In the genomic region with DNA sequence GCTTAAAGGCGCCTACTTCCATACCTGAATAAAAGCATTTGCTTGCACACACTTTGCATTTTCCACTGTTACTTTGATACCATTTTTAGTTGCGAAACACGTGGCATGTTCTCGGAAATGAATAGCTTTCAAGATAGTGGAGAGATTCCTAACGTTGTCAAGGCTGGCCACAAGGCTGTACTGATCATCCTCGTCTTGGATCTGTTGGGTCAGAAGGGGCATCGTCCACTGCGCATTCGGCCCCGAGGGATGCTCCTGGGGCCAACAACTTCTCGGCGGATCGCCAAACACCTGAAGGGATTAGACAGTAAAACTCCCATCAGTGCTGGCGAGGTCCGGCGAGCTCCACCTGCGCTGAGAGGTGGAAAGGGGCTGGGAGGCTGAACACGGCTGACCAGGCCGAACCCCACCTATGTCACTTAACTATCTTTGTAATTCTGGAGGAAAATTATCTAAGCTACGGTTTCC, we compare ENCODE assay signal across 8 cellular contexts. TPM values are rescaled to one million over a fixed set of nuclear protein-coding genes. Genes with fewer than 3 reads are reported as not detected.
DNase-seq lines count a peak whose midpoint lies in the region; ATAC-seq and TF ChIP-seq lines count a peak whose summit lies in the region.

No MANE protein-coding gene starts in this region.

- no peaks in the 10 kb centered on the region for H3K27me3 Mint-ChIP-seq in activated naive CD4-positive, alpha-beta T cell treated with anti-CD3 and anti-CD28 coated beads, Interleukin-2, amount 10 ng/mL, durations not matched to agents 7 days and 5 days

- no peak for TF ChIP-seq POLR2A in thyroid gland (IDR thresholded peaks at IDR 0.05)

- intact Hi-C loops in thyroid gland (cut with DNase I), result no loop called here

- H3K9me3 ChIP-seq in NT2/D1 (ENCODE audit: insufficient read depth, low read length), result no peaks in the 10 kb centered on the region
- no peaks in the 10 kb centered on the region for H3K9me3 ChIP-seq in liver (ENCODE audit: control insufficient read depth in 4 of 4, low read length in 3 of 4)
- H3K9me3 ChIP-seq in thyroid gland, result no peaks in the 10 kb centered on the region

- H3K27ac ChIP-seq in liver (ENCODE audit: low read depth in 1 of 2, low read length in 2 of 2) (peak overlapping the region; percentile 71 to 72), thyroid gland (peak overlapping the region; percentile 15 to 80 (median 80))

- no peaks in the 10 kb centered on the region for H3K4me1 ChIP-seq in NT2/D1 (ENCODE audit: insufficient read depth, insufficient read length)
- H3K4me1 ChIP-seq in liver (ENCODE audit: control insufficient read depth in 4 of 4, insufficient read depth in 4 of 4, low read length in 3 of 4), result peaks cover 2 to 30% (median 21%) of the 10 kb centered on the region in 4 donors
- peaks cover 21 to 27% of the 10 kb centered on the region in 2 donors for H3K4me1 ChIP-seq in thyroid gland

- H3K27ac Mint-ChIP-seq in activated naive CD4-positive, alpha-beta T cell treated with anti-CD3 and anti-CD28 coated beads, Interleukin-2, amount 10 ng/mL, durations not matched to agents 7 days and 5 days, result no peak overlapping the region

- H3K36me3 Mint-ChIP-seq in activated naive CD4-positive, alpha-beta T cell treated with anti-CD3 and anti-CD28 coated beads, Interleukin-2, amount 10 ng/mL, durations not matched to agents 7 days and 5 days, result peaks cover 30% of the 10 kb centered on the region

- DNase-seq in activated naive CD4-positive, alpha-beta T cell treated with Interleukin-2 at 50 U/mL for 16 hours, result peak; percentile 23
- DNase-seq in activated naive CD4-positive, alpha-beta T cell treated with anti-CD3 and anti-CD28 coated beads, Interleukin-2, amount 10 ng/mL, durations not matched to agents 7 days and 5 days, result no peak
- no peak for DNase-seq in NT2/D1 (ENCODE audit: low read depth, low spot score)
- peak; percentile 26 to 31 for DNase-seq in cardiac fibroblast (ENCODE audit: low read depth in 2 of 2)
- DNase-seq in thyroid gland, result peak; percentile 21 to 33
- no peak for DNase-seq in GM19238 (ENCODE audit: insufficient read length, low spot score)

- H3K4me3 ChIP-seq in NT2/D1 (ENCODE audit: insufficient read length, low read depth) (peak overlapping the region; percentile 97), cardiac fibroblast (replicated peaks in 1 of 2; ENCODE audit: low read depth in 2 of 2, low read length in 2 of 2) (peak overlapping the region; percentile 99 to 100), liver (ENCODE audit: low read depth in 1 of 3, low read length in 3 of 3) (peak overlapping the region; percentile 87 to 96 (median 94)), thyroid gland (replicated peaks in 1 of 3) (peak overlapping the region; percentile 70 to 78 (median 72))

- H3K9me3 Mint-ChIP-seq in activated naive CD4-positive, alpha-beta T cell treated with anti-CD3 and anti-CD28 coated beads, Interleukin-2, amount 10 ng/mL, durations not matched to agents 7 days and 5 days, result no peaks in the 10 kb centered on the region

- no peak overlapping the region for H3K4me3 Mint-ChIP-seq in activated naive CD4-positive, alpha-beta T cell treated with anti-CD3 and anti-CD28 coated beads, Interleukin-2, amount 10 ng/mL, durations not matched to agents 7 days and 5 days

- TF ChIP-seq CTCF in cardiac fibroblast (IDR thresholded peaks at IDR 0.05; ENCODE audit: low read depth, low read length) (no peak), liver (IDR thresholded peaks at IDR 0.05; ENCODE audit: low read depth, low read length, missing input control) (no peak), thyroid gland (IDR thresholded peaks at IDR 0.05) (no peak)

- no peak for TF ChIP-seq RAD21 in liver (IDR thresholded peaks at IDR 0.05)

- 4% methylated on average over 20 of the region's 20 CpGs for WGBS in liver
- WGBS in thyroid gland, 2 donors, result 4 to 9% methylated on average over 10 to 20 of the region's 20 CpGs

- peak; percentile 17 for ATAC-seq in HG02870 (IDR thresholded peaks at IDR 0.05; ENCODE audit: unreplicated experiment)

- peak overlapping the region; percentile 96 for H3K9ac ChIP-seq in NT2/D1 (ENCODE audit: insufficient read length, low read depth)
- peak overlapping the region in 1 of 2 donors; percentile 68 for H3K9ac ChIP-seq in liver (ENCODE audit: low read depth in 1 of 2, low read length in 2 of 2)

- peaks cover 43% of the 10 kb centered on the region for H3K4me1 Mint-ChIP-seq in activated naive CD4-positive, alpha-beta T cell treated with anti-CD3 and anti-CD28 coated beads, Interleukin-2, amount 10 ng/mL, durations not matched to agents 7 days and 5 days

- no peaks in the 10 kb centered on the region for H3K27me3 ChIP-seq in NT2/D1 (ENCODE audit: insufficient read depth, insufficient read length)
- no peaks in the 10 kb centered on the region for H3K27me3 ChIP-seq in liver (ENCODE audit: control insufficient read depth in 4 of 4, insufficient read depth in 4 of 4, low read length in 3 of 4)
- no peaks in the 10 kb centered on the region for H3K27me3 ChIP-seq in thyroid gland

- CTCF ChIA-PET in activated naive CD4-positive, alpha-beta T cell treated with anti-CD3 and anti-CD28 coated beads, Interleukin-2, amount 10 ng/mL, durations not matched to agents 7 days and 5 days (lab: Charles Lee), result interaction anchor here (1.3 to 1.8 kb wide), 2 partner anchors 15 to 16 kb away, joined by 3 to 6 read pairs; a partner anchor contains a TSS

- H3K36me3 ChIP-seq in NT2/D1 (ENCODE audit: insufficient read depth, insufficient read length, low read length) (peaks cover 59% of the 10 kb centered on the region), liver (ENCODE audit: control insufficient read depth in 4 of 4, insufficient read depth in 3 of 4, low read depth in 1 of 4, low read length in 3 of 4) (peaks cover 2 to 19% (median 9%) of the 10 kb centered on the region in 4 donors), thyroid gland (peaks cover 6 to 15% of the 10 kb centered on the region in 2 donors)

TF ChIP-seq in liver, 16 proteins besides CTCF, POLR2A, EP300 and RAD21:
- TF ChIP-seq SP1 (IDR thresholded peaks at IDR 0.05), result no peak
- no peak for TF ChIP-seq TAF1 (conservative IDR thresholded peaks at IDR 0.05)
- TF ChIP-seq HNF4G (IDR thresholded peaks at IDR 0.05), result no peak

RNA-seq across cellular contexts. Expression of a gene that starts 0.6 kb away (rescaled TPM):
- total RNA-seq in liver, result 10 to 100 TPM; 11.1 to 17.5 TPM
- polyA plus RNA-seq in liver, result 1 to 10 TPM; 7.2 to 7.4 TPM
- total RNA-seq in thyroid gland, result 10 to 100 TPM; 31.1 to 40.7 (median 37.5) TPM

RNA-seq across cellular contexts. Expression of a gene that starts 0.8 kb away (rescaled TPM):
- total RNA-seq in liver, result 10 to 100 TPM; 10.2 to 15.7 TPM
- polyA plus RNA-seq in liver, result 10 to 100 TPM in 1 of 2 donors, 1 to 10 TPM in 1; 6.7 to 10.9 TPM
- total RNA-seq in thyroid gland, result 10 to 100 TPM; 16.2 to 24.5 (median 20.8) TPM

RNA-seq across cellular contexts. Expression of a gene that starts 14.7 kb away (rescaled TPM):
- total RNA-seq in liver (10 to 100 TPM; 10.7 to 21.0 TPM), thyroid gland (10 to 100 TPM; 33.5 to 68.1 (median 48.4) TPM)
- 10 to 100 TPM in 1 of 2 donors, 1 to 10 TPM in 1; 8.8 to 12.9 TPM for polyA plus RNA-seq in liver

Comparison
In these comparisons a context has a peak if more than half of its experiments do, and no peak if none do; other contexts are left out.
1. DNase-seq: peak in activated naive CD4-positive, alpha-beta T cell treated with Interleukin-2 at 50 U/mL for 16 hours (single experiment), cardiac fibroblast (2 of 2) and thyroid gland (2 of 2); none in activated naive CD4-positive, alpha-beta T cell treated with anti-CD3 and anti-CD28 coated beads, Interleukin-2, amount 10 ng/mL, durations not matched to agents 7 days and 5 days (single experiment), NT2/D1 (single experiment) and GM19238 (single experiment).
2. Peak in every context shown above with its lines, with median percentiles within 50 percentile points of each other: H3K4me3 ChIP-seq.